Comparison of ENCODE assay signal across 13 cellular contexts in the genomic region with DNA sequence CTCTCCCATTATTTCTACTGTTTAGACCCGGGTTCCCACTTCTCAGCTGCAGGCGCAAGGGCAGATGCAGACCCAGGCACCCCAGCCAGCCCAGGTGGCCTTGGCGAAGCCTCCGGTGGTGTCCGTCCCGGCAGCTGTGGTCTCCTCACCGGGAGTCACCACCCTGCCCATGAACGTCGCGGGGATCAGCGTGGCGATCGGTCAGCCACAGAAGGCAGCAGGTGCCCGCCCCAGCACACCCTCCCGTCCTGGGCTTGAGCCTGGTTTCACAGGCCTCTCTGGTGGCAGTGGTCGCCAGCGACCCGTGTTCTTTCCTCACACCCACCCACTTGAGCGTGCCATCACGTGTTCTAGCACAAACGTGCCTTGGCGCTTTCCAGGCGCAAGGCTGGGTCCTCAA.
A peak's percentile ranks its signal among the peaks of the same experiment; 100 is the strongest.
DNase-seq lines count a peak whose midpoint lies in the region; ATAC-seq and TF ChIP-seq lines count a peak whose summit lies in the region.
"Had no signal": no experiment of that assay in that cellular context is flagged by ENCODE, and none has a peak within 500 bp of the region (broad histone marks: within the 10 kb centered on the region; RNA-seq: fewer than 3 reads in every experiment).

No MANE protein-coding gene starts in this region.

- peaks cover 9% of the 10 kb centered on the region for H3K36me3 Mint-ChIP-seq in activated naive CD4-positive, alpha-beta T cell treated with anti-CD3 and anti-CD28 coated beads, Interleukin-2, amount 50 U/mL, for 24 hours
- peaks cover 45% of the 10 kb centered on the region for H3K36me3 Mint-ChIP-seq in endothelial cell (ENCODE audit: low read depth, unreplicated experiment)
- H3K36me3 Mint-ChIP-seq in stimulated activated naive B cell treated with anti-CD40 and anti-IgM and Interleukin-4, amounts not matched to agents 10 μg/mL and 1 μg/mL and 100 μg/mL, for 72 hours: peaks cover 62 to 78% of the 10 kb centered on the region in 2 donors

- no peak for DNase-seq in activated naive CD4-positive, alpha-beta T cell (lab: John Stamatoyannopoulos, UW)
- DNase-seq in endothelial cell (ENCODE audit: low spot score) (no peak), NCI-H1417 (lab: John Stamatoyannopoulos, UW) (no peak), NAMALWA (ENCODE audit: low spot score) (no peak), NCI-H345 treated with DMSO at 0.1 percent for 48 hours (lab: John Stamatoyannopoulos, UW; ENCODE audit: unreplicated experiment) (no peak)
- no peak for DNase-seq in stimulated activated naive B cell treated with anti-CD40 and anti-IgM and Interleukin-4, amounts not matched to agents 10 μg/mL and 1 μg/mL and 100 μg/mL, for 72 hours
- DNase-seq: foreskin fibroblast; NCI-H1930; NCI-H510A; stimulated activated CD4-positive, alpha-beta T cell treated with anti-CD3 and anti-CD28 coated beads, Interleukin-4, amount 100 ng/mL, for 1 hour; T-helper 9 cell had no signal

- TF ChIP-seq CTCF in VCaP (conservative IDR thresholded peaks at IDR 0.05): no peak
- TF ChIP-seq CTCF in endothelial cell (IDR thresholded peaks at IDR 0.05; ENCODE audit: unreplicated experiment): no peak

- H3K27me3 Mint-ChIP-seq in activated naive CD4-positive, alpha-beta T cell treated with anti-CD3 and anti-CD28 coated beads, Interleukin-2, amount 50 U/mL, for 24 hours: no peaks in the 10 kb centered on the region
- peaks cover 13% of the 10 kb centered on the region for H3K27me3 Mint-ChIP-seq in endothelial cell (ENCODE audit: unreplicated experiment)
- H3K27me3 Mint-ChIP-seq in stimulated activated naive B cell treated with anti-CD40 and anti-IgM and Interleukin-4, amounts not matched to agents 10 μg/mL and 1 μg/mL and 100 μg/mL, for 72 hours: no peaks in the 10 kb centered on the region

- H3K4me1 Mint-ChIP-seq in activated naive CD4-positive, alpha-beta T cell treated with anti-CD3 and anti-CD28 coated beads, Interleukin-2, amount 50 U/mL, for 24 hours: peaks cover 23% of the 10 kb centered on the region
- H3K4me1 Mint-ChIP-seq in endothelial cell (ENCODE audit: unreplicated experiment): peaks cover 34% of the 10 kb centered on the region
- H3K4me1 Mint-ChIP-seq in stimulated activated naive B cell treated with anti-CD40 and anti-IgM and Interleukin-4, amounts not matched to agents 10 μg/mL and 1 μg/mL and 100 μg/mL, for 72 hours: peaks cover 59 to 80% of the 10 kb centered on the region in 2 donors

- no peaks in the 10 kb centered on the region for H3K9me3 Mint-ChIP-seq in activated naive CD4-positive, alpha-beta T cell treated with anti-CD3 and anti-CD28 coated beads, Interleukin-2, amount 50 U/mL, for 24 hours
- no peaks in the 10 kb centered on the region for H3K9me3 Mint-ChIP-seq in endothelial cell (ENCODE audit: unreplicated experiment)
- H3K9me3 Mint-ChIP-seq in stimulated activated naive B cell treated with anti-CD40 and anti-IgM and Interleukin-4, amounts not matched to agents 10 μg/mL and 1 μg/mL and 100 μg/mL, for 72 hours: no peaks in the 10 kb centered on the region

- ATAC-seq in stimulated activated naive B cell treated with anti-CD40 and anti-IgM and Interleukin-4, amounts not matched to agents 10 μg/mL and 1 μg/mL and 100 μg/mL, for 72 hours (replicated peaks): no peak

- peak overlapping the region; percentile 97 for H3K27ac Mint-ChIP-seq in activated naive CD4-positive, alpha-beta T cell treated with anti-CD3 and anti-CD28 coated beads, Interleukin-2, amount 50 U/mL, for 24 hours
- peak overlapping the region; percentile 86 for H3K27ac Mint-ChIP-seq in endothelial cell (ENCODE audit: unreplicated experiment)
- H3K27ac Mint-ChIP-seq in stimulated activated naive B cell treated with anti-CD40 and anti-IgM and Interleukin-4, amounts not matched to agents 10 μg/mL and 1 μg/mL and 100 μg/mL, for 72 hours: peak overlapping the region; percentile 84

- peak overlapping the region; percentile 80 for H3K4me3 Mint-ChIP-seq in activated naive CD4-positive, alpha-beta T cell treated with anti-CD3 and anti-CD28 coated beads, Interleukin-2, amount 50 U/mL, for 24 hours
- peak overlapping the region; percentile 70 for H3K4me3 Mint-ChIP-seq in endothelial cell (ENCODE audit: unreplicated experiment)
- peak overlapping the region; percentile 45 to 74 for H3K4me3 Mint-ChIP-seq in stimulated activated naive B cell treated with anti-CD40 and anti-IgM and Interleukin-4, amounts not matched to agents 10 μg/mL and 1 μg/mL and 100 μg/mL, for 72 hours

- H3K27ac ChIP-seq in VCaP: 0 out of 2 replicates have a peak overlapping the region, but pooled peaks have one; percentile 16
